Comparison of ENCODE assay signal across 8 cellular contexts in the genomic region with DNA sequence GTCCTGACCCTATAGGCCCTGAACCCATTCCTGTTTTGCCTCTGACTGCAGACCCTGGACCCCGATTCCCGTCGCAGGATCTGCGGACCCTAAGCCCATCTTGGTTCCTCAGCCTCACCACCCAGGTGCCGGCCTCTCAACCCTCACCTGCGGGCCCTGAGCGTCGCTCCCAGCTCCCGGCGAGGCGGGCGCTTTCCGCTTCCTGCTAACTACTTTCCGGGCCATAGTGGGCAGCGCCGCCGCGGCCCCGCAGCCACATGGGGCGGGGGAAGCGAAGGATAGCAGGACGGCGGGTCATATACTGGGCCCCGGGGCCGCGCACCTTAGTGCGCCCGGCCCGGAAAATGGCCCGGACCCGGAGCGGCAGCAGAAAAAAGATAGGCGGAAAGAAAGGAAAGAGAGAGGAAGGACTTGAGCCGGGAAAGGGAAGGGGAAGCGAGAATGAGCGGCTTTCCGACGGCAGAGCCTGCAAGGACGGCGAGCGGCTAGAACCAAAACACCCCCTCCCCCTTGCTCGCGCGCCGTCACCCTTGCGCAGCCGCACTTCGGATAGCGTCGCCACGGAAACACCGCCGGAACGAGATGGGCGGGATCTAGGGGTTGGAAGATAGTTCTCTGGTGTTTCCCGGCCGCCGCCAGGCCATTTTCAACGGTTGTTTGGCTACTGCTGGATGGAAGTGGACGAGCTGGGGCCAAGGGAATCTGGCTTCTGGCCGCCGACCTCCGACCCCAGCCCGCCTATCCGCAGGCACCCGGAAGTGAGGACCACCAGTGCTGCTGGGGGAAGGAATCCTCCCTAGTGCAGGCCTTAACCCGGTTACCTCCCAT. TPM values are rescaled to one million over a fixed set of nuclear protein-coding genes. Genes with fewer than 3 reads are reported as not detected.
DNase-seq lines count a peak whose midpoint lies in the region; TF ChIP-seq lines count a peak whose summit lies in the region.

Gene DCAF12 (minus strand): TSS at position 492 of the 828 bp plus-strand sequence. CDS start 267 bp downstream, at position 225.

- peak within 1 kb of the TSS; percentile 80 for H3K9ac ChIP-seq in SU-DHL-6 (ENCODE audit: low read length)

- H3K4me1 ChIP-seq in osteoblast (ENCODE audit: insufficient read depth, low read length) (peaks cover 16% of the 10 kb centered on the region), testis (peaks cover 38% of the 10 kb centered on the region)

- peaks cover 26% of the 10 kb centered on the region for H3F3A ChIP-seq in SU-DHL-6 (ENCODE audit: insufficient read depth)

- DNase-seq in HFFc6, result peak; percentile 77
- peak; percentile 99 for DNase-seq in NB4 (ENCODE audit: low read depth)
- peak; percentile 89 for DNase-seq in activated naive CD8-positive, alpha-beta T cell treated with anti-CD3 and anti-CD28 coated beads for 36 hours
- peak; percentile 93 for DNase-seq in glutamatergic neuron
- DNase-seq in osteoblast (ENCODE audit: insufficient read length, low spot score, missing footprints), result peak; percentile 99
- peak; percentile 91 for DNase-seq in testis

- peak within 1 kb of the TSS; percentile 73 for H2AFZ ChIP-seq in SU-DHL-6 (ENCODE audit: low read depth, low read length, severe bottlenecking)
- H2AFZ ChIP-seq in osteoblast (ENCODE audit: low read length), result peak within 1 kb of the TSS; percentile 97

- TF ChIP-seq POLR2A in NB4 (IDR thresholded peaks at IDR 0.05; ENCODE audit: extremely low read depth, insufficient read length), result peak; percentile 95
- TF ChIP-seq POLR2A in testis (IDR thresholded peaks at IDR 0.05), result no peak

- no peaks in the 10 kb centered on the region for H3K9me3 ChIP-seq in SU-DHL-6 (ENCODE audit: insufficient read depth, low read length)
- H3K9me3 ChIP-seq in osteoblast (ENCODE audit: low read depth, low read length), result no peaks in the 10 kb centered on the region
- H3K9me3 ChIP-seq in testis, result no peaks in the 10 kb centered on the region

- H3K4me1 Mint-ChIP-seq in HFFc6 (ENCODE audit: low read depth) (peaks cover 40% of the 10 kb centered on the region), glutamatergic neuron (ENCODE audit: low read depth, unreplicated experiment) (peaks cover 11% of the 10 kb centered on the region)
- peaks cover 33% of the 10 kb centered on the region for H3K4me1 Mint-ChIP-seq in activated naive CD8-positive, alpha-beta T cell treated with anti-CD3 and anti-CD28 coated beads for 36 hours

- H3K9me3 Mint-ChIP-seq in HFFc6 (no peaks in the 10 kb centered on the region), glutamatergic neuron (ENCODE audit: unreplicated experiment) (peaks cover 9% of the 10 kb centered on the region)
- H3K9me3 Mint-ChIP-seq in activated naive CD8-positive, alpha-beta T cell treated with anti-CD3 and anti-CD28 coated beads for 36 hours, result no peaks in the 10 kb centered on the region

- intact Hi-C loops in testis (cut with DNase I; ENCODE audit: low total_unique reads), result no loop called here

- H3K36me3 ChIP-seq in SU-DHL-6 (ENCODE audit: low read length), result peaks cover 15% of the 10 kb centered on the region
- H3K36me3 ChIP-seq in osteoblast (ENCODE audit: insufficient read depth, low read length), result peaks cover 23% of the 10 kb centered on the region
- no peaks in the 10 kb centered on the region for H3K36me3 ChIP-seq in testis (ENCODE audit: low read depth, missing control alignments)

- H3K4me3 Mint-ChIP-seq in HFFc6, result peak within 1 kb of the TSS; percentile 100
- peak within 1 kb of the TSS; percentile 94 for H3K4me3 Mint-ChIP-seq in activated naive CD8-positive, alpha-beta T cell treated with anti-CD3 and anti-CD28 coated beads for 36 hours
- H3K4me3 Mint-ChIP-seq in glutamatergic neuron (ENCODE audit: unreplicated experiment), result peak within 1 kb of the TSS; percentile 94

- H3K27ac Mint-ChIP-seq in HFFc6, result peak within 1 kb of the TSS; percentile 99
- peak within 1 kb of the TSS; percentile 92 for H3K27ac Mint-ChIP-seq in activated naive CD8-positive, alpha-beta T cell treated with anti-CD3 and anti-CD28 coated beads for 36 hours
- peak within 1 kb of the TSS; percentile 95 for H3K27ac Mint-ChIP-seq in glutamatergic neuron (ENCODE audit: unreplicated experiment)

- H4K20me1 ChIP-seq in SU-DHL-6 (ENCODE audit: low read depth, low read length) (peaks cover 10% of the 10 kb centered on the region), osteoblast (ENCODE audit: insufficient read depth, low read length) (peaks cover 10% of the 10 kb centered on the region)

- H3K79me2 ChIP-seq in SU-DHL-6 (ENCODE audit: insufficient read depth, low read length), result peaks cover 44% of the 10 kb centered on the region
- peaks cover 49% of the 10 kb centered on the region for H3K79me2 ChIP-seq in osteoblast (ENCODE audit: insufficient read depth, low read length)

- no peaks in the 10 kb centered on the region for H3K27me3 Mint-ChIP-seq in HFFc6 (ENCODE audit: insufficient read depth)
- H3K27me3 Mint-ChIP-seq in activated naive CD8-positive, alpha-beta T cell treated with anti-CD3 and anti-CD28 coated beads for 36 hours, result no peaks in the 10 kb centered on the region
- H3K27me3 Mint-ChIP-seq in glutamatergic neuron (ENCODE audit: unreplicated experiment), result peaks cover 5% of the 10 kb centered on the region

- H3K4me3 ChIP-seq in GM08714 (ENCODE audit: low read length) (peak within 1 kb of the TSS; percentile 88), NB4 (ENCODE audit: low read depth, low read length) (peak within 1 kb of the TSS; percentile 94), SU-DHL-6 (ENCODE audit: insufficient read depth, low read length, poor library complexity, severe bottlenecking) (peak within 1 kb of the TSS; percentile 84), osteoblast (ENCODE audit: insufficient read depth, low read length) (peak within 1 kb of the TSS; percentile 98), testis (peak within 1 kb of the TSS; percentile 70 to 97)

- no peaks in the 10 kb centered on the region for H3K9me2 ChIP-seq in SU-DHL-6 (replicated peaks; ENCODE audit: insufficient read depth, low read length)

- peaks cover 32% of the 10 kb centered on the region for H3K36me3 Mint-ChIP-seq in HFFc6 (ENCODE audit: low read depth)
- peaks cover 34% of the 10 kb centered on the region for H3K36me3 Mint-ChIP-seq in activated naive CD8-positive, alpha-beta T cell treated with anti-CD3 and anti-CD28 coated beads for 36 hours
- no peaks in the 10 kb centered on the region for H3K36me3 Mint-ChIP-seq in glutamatergic neuron (ENCODE audit: unreplicated experiment)

- H3K27me3 ChIP-seq in SU-DHL-6 (ENCODE audit: low read length), result no peaks in the 10 kb centered on the region
- H3K27me3 ChIP-seq in osteoblast (ENCODE audit: insufficient read depth, low read length), result no peaks in the 10 kb centered on the region
- no peaks in the 10 kb centered on the region for H3K27me3 ChIP-seq in testis

- WGBS in testis, 2 donors, result 0% methylated on average over 42 to 67 of the region's 67 CpGs

- peak within 1 kb of the TSS; percentile 86 for H3K27ac ChIP-seq in SU-DHL-6 (ENCODE audit: low read depth, low read length)
- H3K27ac ChIP-seq in osteoblast (ENCODE audit: low read depth, low read length), result peak within 1 kb of the TSS; percentile 90
- peak within 1 kb of the TSS; percentile 85 to 94 for H3K27ac ChIP-seq in testis

- TF ChIP-seq CTCF in HFFc6 (IDR thresholded peaks at IDR 0.05), result no peak
- no peak for TF ChIP-seq CTCF in NB4 (IDR thresholded peaks at IDR 0.05; ENCODE audit: low read depth, low read length)
- no peak for TF ChIP-seq CTCF in SU-DHL-6 (IDR thresholded peaks at IDR 0.05; ENCODE audit: insufficient read depth, low read length, poor library complexity, severe bottlenecking)
- no peak for TF ChIP-seq CTCF in glutamatergic neuron (IDR thresholded peaks at IDR 0.05; ENCODE audit: partially characterized antibody, unreplicated experiment)
- no peak for TF ChIP-seq CTCF in osteoblast (IDR thresholded peaks at IDR 0.05; ENCODE audit: extremely low read depth, low read depth, low read length)
- TF ChIP-seq CTCF in testis (IDR thresholded peaks at IDR 0.05), result no peak

- H3K4me2 ChIP-seq in SU-DHL-6 (ENCODE audit: low read depth, low read length, poor library complexity, severe bottlenecking), result peak within 1 kb of the TSS; percentile 70
- H3K4me2 ChIP-seq in osteoblast (ENCODE audit: insufficient read depth, low read length), result peak within 1 kb of the TSS; percentile 99

RNA-seq across cellular contexts. Expression of gene DCAF12, which starts in this region (rescaled TPM):
- total RNA-seq in HFFc6 (2021; fragmentation: NEBNext Ultra II Directional; extraction: Animal tissue kit (Norgen Biotek cat#: 25700)), result 10 to 100 TPM; 18.0 to 23.2 (median 19.1) TPM
- 10 to 100 TPM; 40.2 to 43.3 TPM for total RNA-seq in activated naive CD8-positive, alpha-beta T cell treated with anti-CD3 and anti-CD28 coated beads for 36 hours
- total RNA-seq in glutamatergic neuron (ENCODE audit: unreplicated experiment), result 37.9 TPM
- 21.4 and 21.8 TPM in 2 replicates for total RNA-seq in osteoblast
- 100 to 1,000 TPM in 1 of 2 donors, 10 to 100 TPM in 1; 99.3 to 120 TPM for total RNA-seq in testis
- polyA plus RNA-seq in testis (ENCODE audit: insufficient read depth, low read depth, low replicate concordance), result 169 TPM

Comparison
In these comparisons a context has a peak if more than half of its experiments do, and no peak if none do; other contexts are left out.
1. Peak in every context shown above with its lines: DNase-seq, H3K4me3 ChIP-seq and H3K27ac ChIP-seq.